In the genomic region with DNA sequence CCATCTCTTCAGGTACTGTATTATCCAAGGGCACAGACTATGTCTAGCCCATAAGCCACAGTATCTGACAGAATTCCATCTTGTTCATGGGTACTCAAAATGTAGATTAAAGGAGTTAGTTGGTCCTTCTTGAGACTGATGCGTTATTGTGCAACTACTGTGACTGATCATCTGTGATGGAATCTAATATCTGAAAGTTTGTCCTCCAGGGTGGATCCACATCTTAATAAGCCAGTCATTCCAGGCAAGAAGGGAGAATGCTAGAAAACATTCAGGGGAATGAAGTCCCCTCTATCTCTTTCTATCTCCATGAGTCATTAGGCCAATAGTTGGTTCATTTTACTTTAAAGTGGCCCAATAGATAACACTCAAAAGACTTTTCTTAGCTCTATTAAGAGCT, we compare ENCODE assay signal across 28 cellular contexts.
DNase-seq lines count a peak whose midpoint lies in the region; ATAC-seq, FAIRE-seq and TF ChIP-seq lines count a peak whose summit lies in the region.
"Had no signal": no experiment of that assay in that cellular context is flagged by ENCODE, and none has a peak within 500 bp of the region (broad histone marks: within the 10 kb centered on the region; RNA-seq: fewer than 3 reads in every experiment).

No MANE protein-coding gene starts in this region.

- H3K9me3 ChIP-seq in K562 (replicated peaks; ENCODE audit: control insufficient read depth, insufficient read depth, low read depth, low read length), result no peaks in the 10 kb centered on the region
- H3K9me3 ChIP-seq in CD4-positive, alpha-beta memory T cell (ENCODE audit: control insufficient read depth in 1 of 2, low read length in 2 of 2), result no peaks in the 10 kb centered on the region
- H3K9me3 ChIP-seq: BLaER1 treated with 17β-estradiol and CSF1 and Interleukin-3, amounts not matched to agents 10 nM and 100 nM had no signal

- peaks cover 0 to 13% of the 10 kb centered on the region in 2 donors for H3K36me3 Mint-ChIP-seq in CD4-positive, alpha-beta memory T cell

- no peak for TF ChIP-seq EP300 in K562 (IDR thresholded peaks at IDR 0.05; ENCODE audit: low read length)

- H3K56ac ChIP-seq in mesendoderm (ENCODE audit: low read length), result no peak overlapping the region

- H3K9ac ChIP-seq in K562 (ENCODE audit: insufficient read depth in 1 of 2, low read depth in 2 of 2, low read length in 2 of 2) (no peak overlapping the region), mesendoderm (ENCODE audit: low read length) (no peak overlapping the region)
- H3K9ac ChIP-seq: BLaER1 treated with 17β-estradiol and CSF1 and Interleukin-3, amounts not matched to agents 10 nM and 100 nM had no signal

- no peak overlapping the region for H2BK15ac ChIP-seq in mesendoderm (replicated peaks; ENCODE audit: low read depth)

- TF ChIP-seq RAD21 in K562 (CRISPR knock-in tag; conservative IDR thresholded peaks at IDR 0.05 in 1 of 2, IDR thresholded peaks at IDR 0.05 in 1 of 2), result no peak

- H2BK5ac ChIP-seq in mesendoderm (ENCODE audit: low read length), result no peak overlapping the region

- H2AFZ ChIP-seq in ACC112 (ENCODE audit: low read length, unreplicated experiment), result no peak overlapping the region
- H2AFZ ChIP-seq in K562 (ENCODE audit: low read depth, low read length), result no peak overlapping the region

- H3K4me3 Mint-ChIP-seq in CD4-positive, alpha-beta memory T cell, result no peak overlapping the region
- H3K4me3 Mint-ChIP-seq: CD4-positive, alpha-beta T cell; T-cell had no signal

- H3K36me3 ChIP-seq in ACC112 (ENCODE audit: insufficient read depth, low read length), result no peaks in the 10 kb centered on the region
- no peaks in the 10 kb centered on the region for H3K36me3 ChIP-seq in K562 (ENCODE audit: control insufficient read depth, insufficient read depth, low read length)
- H3K36me3 ChIP-seq in mesendoderm (ENCODE audit: control insufficient read depth, insufficient read depth, low read length), result no peaks in the 10 kb centered on the region
- H3K36me3 ChIP-seq in CD4-positive, alpha-beta memory T cell (ENCODE audit: insufficient read depth, low read length), result no peaks in the 10 kb centered on the region
- H3K36me3 ChIP-seq: BLaER1 treated with 17β-estradiol and CSF1 and Interleukin-3, amounts not matched to agents 10 nM and 100 nM had no signal

- no peak overlapping the region for H3K27ac Mint-ChIP-seq in CD4-positive, alpha-beta memory T cell
- H3K27ac Mint-ChIP-seq: CD4-positive, alpha-beta T cell; T-cell had no signal

- no peak for TF ChIP-seq CTCF in K562 (IDR thresholded peaks at IDR 0.05 in 2 of 3, conservative IDR thresholded peaks at IDR 0.05 in 1 of 3; ENCODE audit: insufficient read depth in 2 of 3, low read depth in 1 of 3, low read length in 3 of 3)

- no peak for ATAC-seq in K562
- ATAC-seq: PC-3, T-cell had no signal

- H3K79me2 ChIP-seq in ACC112 (ENCODE audit: control insufficient read depth, insufficient read depth, low read length, unreplicated experiment) (no peaks in the 10 kb centered on the region), K562 (ENCODE audit: control insufficient read depth, insufficient read depth, low read length) (no peaks in the 10 kb centered on the region), mesendoderm (ENCODE audit: control insufficient read depth, insufficient read depth, low read length) (no peaks in the 10 kb centered on the region)

- BruUV-seq in K562 (replicated peaks; lab: Mats Ljungman, UMichigan), result no TSS peak

- H3K4me1 Mint-ChIP-seq in CD4-positive, alpha-beta memory T cell, result no peaks in the 10 kb centered on the region
- H3K4me1 Mint-ChIP-seq: T-cell had no signal

- 30% methylated on average over 1 of the region's 1 CpG for WGBS in K562 (ENCODE audit: insufficient coverage, low coverage, missing lambda C conversion rate)
- no CpG with 5 or more reads among the region's 1 CpG for WGBS in mesendoderm (ENCODE audit: extremely low coverage, insufficient coverage, low lambda C conversion rate)

- no peaks in the 10 kb centered on the region for H4K20me1 ChIP-seq in K562 (replicated peaks; ENCODE audit: control insufficient read depth, insufficient read depth, low read length)
- H4K20me1 ChIP-seq: BLaER1 treated with 17β-estradiol and CSF1 and Interleukin-3, amounts not matched to agents 10 nM and 100 nM had no signal

- no peaks in the 10 kb centered on the region for H3K9me1 ChIP-seq in K562 (ENCODE audit: control insufficient read depth, insufficient read depth, low read length)

- H3K4me3 ChIP-seq in ACC112 (ENCODE audit: low read depth, low read length), result no peak overlapping the region
- H3K4me3 ChIP-seq in K562, result no peak overlapping the region
- H3K4me3 ChIP-seq in mesendoderm (ENCODE audit: low read length), result no peak overlapping the region
- H3K4me3 ChIP-seq in CD4-positive, alpha-beta memory T cell (ENCODE audit: low read length in 2 of 2), result no peak overlapping the region
- H3K4me3 ChIP-seq: BLaER1 treated with 17β-estradiol and CSF1 and Interleukin-3, amounts not matched to agents 10 nM and 100 nM had no signal

- H3K4me2 ChIP-seq in K562 (ENCODE audit: insufficient read depth, low read length), result no peak overlapping the region
- no peak overlapping the region for H3K4me2 ChIP-seq in mesendoderm (ENCODE audit: low read length)
- H3K4me2 ChIP-seq: BLaER1 treated with 17β-estradiol and CSF1 and Interleukin-3, amounts not matched to agents 10 nM and 100 nM had no signal

- H3K27me3 Mint-ChIP-seq in CD4-positive, alpha-beta memory T cell, result no peaks in the 10 kb centered on the region
- H3K27me3 Mint-ChIP-seq: CD4-positive, alpha-beta T cell; T-cell had no signal

- no peak overlapping the region for H4K8ac ChIP-seq in mesendoderm (ENCODE audit: low read depth, low read length)

- POLR2A ChIA-PET in K562 (lab: Yijun Ruan, JAX), result no interaction called here
- POLR2A ChIA-PET in CD4-positive, alpha-beta memory T cell (lab: Charles Lee; ENCODE audit: partially characterized antibody), result no interaction called here

- no peaks in the 10 kb centered on the region for H3K27me3 ChIP-seq in ACC112 (ENCODE audit: insufficient read depth, low read length)
- no peaks in the 10 kb centered on the region for H3K27me3 ChIP-seq in K562 (ENCODE audit: control insufficient read depth in 2 of 2, insufficient read depth in 2 of 2, low read length in 2 of 2)
- H3K27me3 ChIP-seq in mesendoderm (ENCODE audit: insufficient read depth, low read length, poor library complexity), result no peaks in the 10 kb centered on the region
- no peaks in the 10 kb centered on the region for H3K27me3 ChIP-seq in CD4-positive, alpha-beta memory T cell (ENCODE audit: insufficient read depth, low read length)
- H3K27me3 ChIP-seq: BLaER1 treated with 17β-estradiol and CSF1 and Interleukin-3, amounts not matched to agents 10 nM and 100 nM had no signal

- H3K23ac ChIP-seq in mesendoderm (ENCODE audit: low read length), result no peak overlapping the region

- CTCF ChIA-PET in K562 (lab: Yijun Ruan, JAX; ENCODE audit: low intra/inter-chr PET ratio), result no interaction called here
- CTCF ChIA-PET in CD4-positive, alpha-beta memory T cell (lab: Charles Lee; ENCODE audit: partially characterized antibody), result no interaction called here

- H3K79me1 ChIP-seq in mesendoderm (ENCODE audit: low read length), result no peaks in the 10 kb centered on the region

- H4K5ac ChIP-seq in mesendoderm (ENCODE audit: low read length), result no peak overlapping the region

- peaks cover 29% of the 10 kb centered on the region for H3K4me1 ChIP-seq in ACC112 (ENCODE audit: control insufficient read depth, insufficient read depth, low read length, unreplicated experiment)
- no peaks in the 10 kb centered on the region for H3K4me1 ChIP-seq in K562 (replicated peaks in 1 of 2; ENCODE audit: control insufficient read depth in 2 of 2, insufficient read depth in 2 of 2, low read length in 2 of 2)
- H3K4me1 ChIP-seq in mesendoderm (ENCODE audit: control insufficient read depth, low read depth, low read length), result peaks cover 2% of the 10 kb centered on the region
- H3K4me1 ChIP-seq in CD4-positive, alpha-beta memory T cell (ENCODE audit: insufficient read depth, low read length), result no peaks in the 10 kb centered on the region

- FAIRE-seq in HTR-8/SVneo (lab: Jason Lieb, UNC), result peak; percentile 76
- FAIRE-seq in K562 (lab: Jason Lieb, UNC), result no peak
- FAIRE-seq: GM12892, GM19239 had no signal

- no peak overlapping the region for H3K18ac ChIP-seq in mesendoderm (ENCODE audit: low read length)

- in situ Hi-C loops in K562 (cut with MboI), result no loop called here

- DNase-seq in HTR-8/SVneo (ENCODE audit: insufficient read length, low spot score) (no peak), K562 (ENCODE audit: extremely low read depth in 1 of 4, low spot score in 3 of 4) (no peak), mesendoderm (peak; percentile 34), T-helper 2 cell (no peak), NCI-H2196 treated with DMSO at 0.1 percent for 48 hours (lab: John Stamatoyannopoulos, UW; ENCODE audit: unreplicated experiment) (no peak), KG1 (lab: John Stamatoyannopoulos, UW) (no peak)
- DNase-seq in CD4-positive, alpha-beta memory T cell, result no peak
- DNase-seq: AML-193; CD4-positive, alpha-beta T cell; COR-L47; GF-D8; H7; Kasumi-1; MV-4-11; NCI-H1105; NCI-H1436 treated with DMSO at 0.1 percent for 48 hours; NCI-H1930; NCI-H2107; NCI-H446 treated with DMSO at 0.1 percent for 48 hours; NCI-H526; NCI-H82; NK-92 treated with Interleukin-12 subunit alpha and Interleukin-12 subunit beta, amount 100 ng/mL, for 24 hours; PC-3; T-cell had no signal

- no peaks in the 10 kb centered on the region for H3K9me3 Mint-ChIP-seq in CD4-positive, alpha-beta memory T cell
- H3K9me3 Mint-ChIP-seq: CD4-positive, alpha-beta T cell; T-cell had no signal

- no peak for TF ChIP-seq POLR2A in K562 (conservative IDR thresholded peaks at IDR 0.05)

- no peak overlapping the region for H2BK120ac ChIP-seq in mesendoderm (ENCODE audit: low read depth, low read length)

- intact Hi-C loops in K562 (cut with micrococcal nuclease), result loop anchor here (10.0 kb wide), 1 partner anchor 1028 kb away; no protein-coding TSS in a partner anchor
- intact Hi-C loops in CD4-positive, alpha-beta memory T cell (cut with micrococcal nuclease), result no loop called here

- H3K27ac ChIP-seq in ACC112 (ENCODE audit: low read depth, low read length) (peak overlapping the region; percentile 44), K562 (ENCODE audit: extremely low read depth, low read depth, low read length) (no peak overlapping the region), mesendoderm (ENCODE audit: low read depth, low read length) (no peak overlapping the region)
- H3K27ac ChIP-seq in CD4-positive, alpha-beta memory T cell (ENCODE audit: low read depth, low read length), result no peak overlapping the region
- H3K27ac ChIP-seq: BLaER1 treated with 17β-estradiol and CSF1 and Interleukin-3, amounts not matched to agents 10 nM and 100 nM had no signal

- H3K4ac ChIP-seq in mesendoderm (ENCODE audit: low read depth, low read length), result no peak overlapping the region

- H2AK5ac ChIP-seq in mesendoderm (ENCODE audit: low read length), result no peak overlapping the region

TF ChIP-seq in K562, 482 proteins besides CTCF, POLR2A, EP300 and RAD21 (continues in another document):
- peak; percentile 30; the same call in 1 of the 2 replicates for TF ChIP-seq CEBPB (tag; IDR thresholded peaks at IDR 0.05)
